Comparison of ENCODE assay signal across 26 cellular contexts in genomic region chrX:147226801-147227200, GRCh38.
"Had no signal": no experiment of that assay in that cellular context is flagged by ENCODE, and none has a peak within 500 bp of the region (broad histone marks: within the 10 kb centered on the region; RNA-seq: fewer than 3 reads in every experiment).

No MANE protein-coding gene starts in this region.

- H3K4me2 ChIP-seq: KMS-11 had no signal

- H3K9me3 ChIP-seq: breast epithelium had no signal

- H3K27ac ChIP-seq: breast epithelium, KMS-11, SK-N-MC had no signal

- ATAC-seq: activated CD8-positive, alpha-beta memory T cell treated with anti-CD3 and anti-CD28 coated beads, Interleukin-2, amount 10 ng/mL, durations not matched to agents 7 days and 5 days; Right ventricle myocardium inferior; T-cell had no signal

- H3K36me3 ChIP-seq: breast epithelium had no signal

- H3K4me3 ChIP-seq: breast epithelium, SK-N-MC had no signal

- H3K9ac ChIP-seq: KMS-11 had no signal

- H3K27me3 ChIP-seq: breast epithelium had no signal

- DNase-seq: activated B cell treated with CpG ODN at 0.5 μM for 24 hours; activated CD4-positive, alpha-beta T cell treated with anti-CD3 and anti-CD28 coated beads for 1 hour; activated CD4-positive, alpha-beta T cell treated with anti-CD3 and anti-CD28 coated beads, Interleukin-2, amount 10 ng/mL, durations not matched to agents 24 days and 14 days; activated CD4-positive, alpha-beta T cell treated with anti-CD3 and anti-CD28 coated beads, Interleukin-2, amount 50 U/mL, for 48 hours; activated CD8-positive, alpha-beta memory T cell treated with anti-CD3 and anti-CD28 coated beads, Interleukin-2, amount 10 ng/mL, durations not matched to agents 7 days and 5 days; activated effector memory CD4-positive, alpha-beta T cell treated with Interleukin-2 at 50 U/mL for 16 hours; activated naive CD4-positive, alpha-beta T cell; activated T-cell treated with anti-CD3 and anti-CD28 coated beads, Interleukin-2, amount 50 U/mL, for 24 hours; aorta; caudate nucleus; NCI-H1092 treated with DMSO at 0.1 percent for 48 hours; NCI-H1417 treated with DMSO at 0.1 percent for 48 hours; NCI-H1694; NCI-H2029; NCI-H345; NCI-H510A treated with DMSO at 0.1 percent for 48 hours; NCI-H69; RPMI8226; T-cell; T-helper 2 cell; T1000 had no signal

- H3K4me1 ChIP-seq: breast epithelium had no signal

- FAIRE-seq: TTC549 had no signal
